In the genomic region with DNA sequence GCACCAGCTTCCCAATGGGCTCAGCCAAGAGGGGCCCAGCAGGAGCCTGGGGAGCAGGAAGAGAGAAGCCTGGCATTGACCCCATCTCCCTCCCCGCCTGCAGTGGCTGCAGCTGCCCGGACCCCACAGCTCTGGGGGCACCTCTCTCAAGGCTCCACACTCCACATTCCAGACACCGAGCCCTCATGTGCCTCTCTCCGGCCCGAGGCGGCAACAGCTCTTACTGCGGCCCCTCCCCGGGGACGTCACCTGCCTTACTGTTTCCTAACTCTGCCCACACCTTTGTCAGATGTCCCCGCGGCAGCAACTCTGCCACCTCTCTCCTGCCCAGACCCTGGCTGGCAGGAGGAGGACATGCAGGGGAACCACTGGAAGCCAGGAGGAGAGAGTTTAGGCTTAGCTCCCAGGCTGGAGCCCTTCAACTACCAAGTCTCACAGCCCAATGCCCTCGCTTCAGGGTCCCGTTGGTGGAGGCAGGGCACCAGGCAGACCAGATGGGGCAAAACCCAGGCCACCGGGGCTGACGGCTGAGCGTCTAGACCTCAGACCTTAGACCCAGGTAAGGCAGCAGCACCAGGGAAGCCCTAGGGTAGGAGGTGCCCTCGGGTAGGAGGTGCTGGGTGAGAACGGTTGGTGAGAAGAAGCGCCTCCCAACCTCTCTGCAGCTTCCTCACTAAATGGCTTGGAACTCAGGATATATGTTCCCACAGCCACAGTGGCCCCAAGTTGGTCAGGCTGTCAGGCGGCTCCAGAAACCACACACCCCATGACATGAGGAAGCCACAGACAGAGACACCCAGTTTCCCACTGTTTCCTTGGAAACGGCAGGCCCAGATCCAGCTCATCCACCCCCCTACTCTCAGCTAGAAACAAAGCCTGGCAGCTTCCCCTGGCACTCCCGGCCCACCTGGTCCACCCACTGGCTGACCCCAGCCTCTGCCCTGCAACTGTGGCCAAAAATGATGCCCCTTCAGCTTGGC, we compare ENCODE assay signal across 9 cellular contexts. TPM values are rescaled to one million over a fixed set of nuclear protein-coding genes. Genes with fewer than 3 reads are reported as not detected.
DNase-seq lines count a peak whose midpoint lies in the region; ATAC-seq and TF ChIP-seq lines count a peak whose summit lies in the region.
"Had no signal": no experiment of that assay in that cellular context is flagged by ENCODE, and none has a peak within 500 bp of the region (broad histone marks: within the 10 kb centered on the region; RNA-seq: fewer than 3 reads in every experiment).

No MANE protein-coding gene starts in this region.

- intact Hi-C loops in A673 (cut with micrococcal nuclease; ENCODE audit: unreplicated experiment), result no loop called here

- peaks cover 0 to 18% (median 2%) of the 10 kb centered on the region in 4 donors for H3K4me1 Mint-ChIP-seq in CD4-positive, CD25-positive, alpha-beta regulatory T cell

- H3K9ac ChIP-seq in Loucy (ENCODE audit: low read depth, low read length, poor library complexity, severe bottlenecking), result peak overlapping the region; percentile 84

- no peaks in the 10 kb centered on the region for H3K36me3 Mint-ChIP-seq in CD4-positive, CD25-positive, alpha-beta regulatory T cell

- H3K9me2 ChIP-seq in Loucy (replicated peaks; ENCODE audit: low read depth, low read length), result no peaks in the 10 kb centered on the region

- H3K4me3 Mint-ChIP-seq in CD4-positive, CD25-positive, alpha-beta regulatory T cell, result peak overlapping the region; percentile 66 to 85 (median 80)

- no peak overlapping the region for H3K27ac ChIP-seq in CD4-positive, CD25-positive, alpha-beta regulatory T cell (ENCODE audit: insufficient read depth, low read length, poor library complexity, severe bottlenecking)
- peak overlapping the region; percentile 84 for H3K27ac ChIP-seq in cingulate gyrus (ENCODE audit: low read depth, low read length)
- H3K27ac ChIP-seq in A673 (ENCODE audit: low read depth, low read length, poor library complexity, severe bottlenecking), result no peak overlapping the region

- BruUV-seq in A673 (replicated peaks; lab: Mats Ljungman, UMichigan), result no TSS peak

- DNase-seq in CD4-positive, CD25-positive, alpha-beta regulatory T cell, result no peak
- no peak for DNase-seq in stimulated activated CD4-positive, alpha-beta T cell treated with anti-CD3 and anti-CD28 coated beads, Interleukin-4, amount 100 ng/mL, for 24 hours
- no peak for DNase-seq in NOMO-1 treated with DMSO at 0.1 percent for 48 hours (lab: John Stamatoyannopoulos, UW; ENCODE audit: unreplicated experiment)
- DNase-seq in A673 (ENCODE audit: low spot score), result no peak

- no peaks in the 10 kb centered on the region for H3K9me3 Mint-ChIP-seq in CD4-positive, CD25-positive, alpha-beta regulatory T cell

- no peaks in the 10 kb centered on the region for H3F3A ChIP-seq in Loucy (ENCODE audit: low read depth)

- CTCF ChIA-PET in A673 (lab: Charles Lee), result interaction anchor here (1.7 kb wide), 1 partner anchor 52 kb away, joined by 8 read pairs; no protein-coding TSS in a partner anchor

- peak overlapping the region in 2 of 3 donors; percentile 83 to 94 for H3K27ac Mint-ChIP-seq in CD4-positive, CD25-positive, alpha-beta regulatory T cell

- peaks cover 17% of the 10 kb centered on the region for H3K27me3 ChIP-seq in CD4-positive, CD25-positive, alpha-beta regulatory T cell (ENCODE audit: control insufficient read depth, insufficient read depth, low read length)
- H3K27me3 ChIP-seq in Loucy (ENCODE audit: insufficient read depth, low read length, poor library complexity, severe bottlenecking) (peaks cover 6% of the 10 kb centered on the region), neuron (ENCODE audit: insufficient read depth, low read length) (peaks cover 7% of the 10 kb centered on the region), A673 (replicated peaks; ENCODE audit: insufficient read depth, low read depth, low read length, poor library complexity) (peaks cover 28% of the 10 kb centered on the region)

- no peaks in the 10 kb centered on the region for H3K9me3 ChIP-seq in CD4-positive, CD25-positive, alpha-beta regulatory T cell (ENCODE audit: control insufficient read depth in 2 of 2, low read length in 2 of 2)
- H3K9me3 ChIP-seq in Loucy (ENCODE audit: insufficient read depth, low read depth, low read length) (no peaks in the 10 kb centered on the region), neuron (ENCODE audit: low read length) (no peaks in the 10 kb centered on the region), A673 (ENCODE audit: low read depth, low read length, poor library complexity, severe bottlenecking) (no peaks in the 10 kb centered on the region)

- no peak for ATAC-seq in CD4-positive, CD25-positive, alpha-beta regulatory T cell (ENCODE audit: low read depth in 2 of 2)
- ATAC-seq in GM21528 (IDR thresholded peaks at IDR 0.05; ENCODE audit: low FRiP score, unreplicated experiment), result no peak

- peak overlapping the region; percentile 80 for H3K4me2 ChIP-seq in Loucy (ENCODE audit: low read depth, low read length, poor library complexity, severe bottlenecking)

- no peaks in the 10 kb centered on the region for H4K20me1 ChIP-seq in Loucy (ENCODE audit: insufficient read depth, low read length, poor library complexity, severe bottlenecking)

- peaks cover 15% of the 10 kb centered on the region for H3K27me3 Mint-ChIP-seq in CD4-positive, CD25-positive, alpha-beta regulatory T cell

- POLR2A ChIA-PET in A673 (lab: Charles Lee; ENCODE audit: low non-redundant PET), result no interaction called here

- peaks cover 12% of the 10 kb centered on the region for H3K4me1 ChIP-seq in CD4-positive, CD25-positive, alpha-beta regulatory T cell (ENCODE audit: control insufficient read depth, insufficient read depth, low read length, poor library complexity, severe bottlenecking)
- peaks cover 18% of the 10 kb centered on the region for H3K4me1 ChIP-seq in Loucy (ENCODE audit: insufficient read depth, low read length, poor library complexity, severe bottlenecking)
- H3K4me1 ChIP-seq in neuron (ENCODE audit: insufficient read depth, low read length), result peaks cover 7% of the 10 kb centered on the region
- H3K4me1 ChIP-seq in A673 (ENCODE audit: insufficient read depth, low read length, poor library complexity, severe bottlenecking), result peaks cover 6% of the 10 kb centered on the region

- TF ChIP-seq CTCF in Loucy (conservative IDR thresholded peaks at IDR 0.05; ENCODE audit: low read length) (no peak), A673 (conservative IDR thresholded peaks at IDR 0.05; ENCODE audit: low read depth, low read length) (no peak)

- H2AFZ ChIP-seq in Loucy (ENCODE audit: low read length) (no peak overlapping the region), neuron (ENCODE audit: low read depth, low read length) (no peak overlapping the region)

- no peak overlapping the region for H3K4me3 ChIP-seq in CD4-positive, CD25-positive, alpha-beta regulatory T cell (ENCODE audit: low read depth, low read length)
- peak overlapping the region; percentile 76 for H3K4me3 ChIP-seq in Loucy (ENCODE audit: low read length, poor library complexity, severe bottlenecking)
- peak overlapping the region; percentile 84 for H3K4me3 ChIP-seq in neuron (ENCODE audit: low read length)
- H3K4me3 ChIP-seq in A673 (ENCODE audit: low read depth, low read length, poor library complexity, severe bottlenecking), result no peak overlapping the region

- H3K79me2 ChIP-seq in Loucy (ENCODE audit: insufficient read depth, low read length), result no peaks in the 10 kb centered on the region

- no peaks in the 10 kb centered on the region for H3K36me3 ChIP-seq in CD4-positive, CD25-positive, alpha-beta regulatory T cell (ENCODE audit: control insufficient read depth, insufficient read depth, low read length)
- H3K36me3 ChIP-seq in Loucy (ENCODE audit: insufficient read depth, low read length) (no peaks in the 10 kb centered on the region), neuron (ENCODE audit: insufficient read depth, low read length) (no peaks in the 10 kb centered on the region), A673 (ENCODE audit: insufficient read depth, low read length, poor library complexity, severe bottlenecking) (no peaks in the 10 kb centered on the region)

RNA-seq across cellular contexts. Expression of gene MLPH, which starts 13.3 kb away (rescaled TPM):
- total RNA-seq in CD4-positive, CD25-positive, alpha-beta regulatory T cell, result 0.47 TPM
- polyA plus RNA-seq in CD4-positive, CD25-positive, alpha-beta regulatory T cell, result not detected
- 0.26 TPM in 1 of 2 replicates, not detected in the other for total RNA-seq in A673 (2021)
- total RNA-seq: endothelial cell of umbilical vein had no signal
- polyA plus RNA-seq: endothelial cell of umbilical vein had no signal

RNA-seq across cellular contexts. Expression of gene COL6A3, which starts 59.8 kb away (rescaled TPM):
- 3.4 TPM for total RNA-seq in CD4-positive, CD25-positive, alpha-beta regulatory T cell
- polyA plus RNA-seq in CD4-positive, CD25-positive, alpha-beta regulatory T cell, result 1 to 10 TPM in 1 of 4 donors, under 1 TPM in 3; 0.18 to 1.5 (median 0.69) TPM
- 0.86 and 2.2 TPM in 2 replicates for total RNA-seq in A673 (2021)
- total RNA-seq: endothelial cell of umbilical vein had no signal

Comparison
In these comparisons a context has a peak if more than half of its experiments do, and no peak if none do; other contexts are left out.
1. H3K4me3 ChIP-seq: peak in Loucy (single experiment) and neuron (single experiment); none in CD4-positive, CD25-positive, alpha-beta regulatory T cell (single experiment) and A673 (single experiment).